2 cellular contexts compared by ENCODE assay signal in the genomic region with DNA sequence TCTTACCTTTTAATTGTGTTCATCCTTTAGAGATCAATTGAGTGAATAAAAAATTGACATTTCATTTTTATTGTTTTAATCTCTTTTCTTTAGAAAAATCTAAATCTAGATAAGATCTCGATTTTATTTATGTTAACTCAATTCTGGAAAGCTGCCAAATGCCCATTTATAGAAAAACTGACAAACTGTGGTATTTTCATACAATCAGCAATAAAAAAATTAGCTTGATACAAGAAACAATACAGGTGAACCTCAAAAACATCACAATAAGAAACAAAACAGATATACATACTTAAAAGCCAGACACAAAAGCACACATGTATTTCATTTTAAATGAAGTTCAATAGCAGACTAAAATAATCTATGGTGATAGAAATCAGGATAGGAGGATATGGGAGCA.
TF ChIP-seq lines count a peak whose summit lies in the region.

No MANE protein-coding gene starts in this region.

TF ChIP-seq in HCT116, 20 proteins besides CTCF, POLR2A, EP300 and RAD21:
- TF ChIP-seq JUND (IDR thresholded peaks at IDR 0.05), result no peak
- no peak for TF ChIP-seq CEBPB (IDR thresholded peaks at IDR 0.05; ENCODE audit: low read depth)
- no peak for TF ChIP-seq ZNF274 (IDR thresholded peaks at IDR 0.05; ENCODE audit: low read depth, low read length)
- no peak for TF ChIP-seq EZH2phosphoT487 (IDR thresholded peaks at IDR 0.05; ENCODE audit: borderline replicate concordance)
- no peak for TF ChIP-seq SP1 (IDR thresholded peaks at IDR 0.05; ENCODE audit: low read depth)
- TF ChIP-seq, protein P1, sequence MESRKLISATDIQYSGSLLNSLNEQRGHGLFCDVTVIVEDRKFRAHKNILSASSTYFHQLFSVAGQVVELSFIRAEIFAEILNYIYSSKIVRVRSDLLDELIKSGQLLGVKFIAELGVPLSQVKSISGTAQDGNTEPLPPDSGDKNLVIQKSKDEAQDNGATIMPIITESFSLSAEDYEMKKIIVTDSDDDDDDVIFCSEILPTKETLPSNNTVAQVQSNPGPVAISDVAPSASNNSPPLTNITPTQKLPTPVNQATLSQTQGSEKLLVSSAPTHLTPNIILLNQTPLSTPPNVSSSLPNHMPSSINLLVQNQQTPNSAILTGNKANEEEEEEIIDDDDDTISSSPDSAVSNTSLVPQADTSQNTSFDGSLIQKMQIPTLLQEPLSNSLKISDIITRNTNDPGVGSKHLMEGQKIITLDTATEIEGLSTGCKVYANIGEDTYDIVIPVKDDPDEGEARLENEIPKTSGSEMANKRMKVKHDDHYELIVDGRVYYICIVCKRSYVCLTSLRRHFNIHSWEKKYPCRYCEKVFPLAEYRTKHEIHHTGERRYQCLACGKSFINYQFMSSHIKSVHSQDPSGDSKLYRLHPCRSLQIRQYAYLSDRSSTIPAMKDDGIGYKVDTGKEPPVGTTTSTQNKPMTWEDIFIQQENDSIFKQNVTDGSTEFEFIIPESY (IDR thresholded peaks at IDR 0.05; ENCODE audit: extremely low read depth, insufficient replicate concordance, low read length), result no peak
- TF ChIP-seq SIN3A (IDR thresholded peaks at IDR 0.05; ENCODE audit: low read depth), result no peak
- no peak for TF ChIP-seq YY1 (IDR thresholded peaks at IDR 0.05; ENCODE audit: extremely low read depth, insufficient replicate concordance, low read depth, low read length)
- TF ChIP-seq, protein P2, sequence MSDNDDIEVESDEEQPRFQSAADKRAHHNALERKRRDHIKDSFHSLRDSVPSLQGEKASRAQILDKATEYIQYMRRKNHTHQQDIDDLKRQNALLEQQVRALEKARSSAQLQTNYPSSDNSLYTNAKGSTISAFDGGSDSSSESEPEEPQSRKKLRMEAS (IDR thresholded peaks at IDR 0.05), result no peak
- no peak for TF ChIP-seq EGR1 (IDR thresholded peaks at IDR 0.05; ENCODE audit: low read depth)
- no peak for TF ChIP-seq POLR2AphosphoS5 (IDR thresholded peaks at IDR 0.05; ENCODE audit: low read depth, low read length)
- TF ChIP-seq, protein P3, sequence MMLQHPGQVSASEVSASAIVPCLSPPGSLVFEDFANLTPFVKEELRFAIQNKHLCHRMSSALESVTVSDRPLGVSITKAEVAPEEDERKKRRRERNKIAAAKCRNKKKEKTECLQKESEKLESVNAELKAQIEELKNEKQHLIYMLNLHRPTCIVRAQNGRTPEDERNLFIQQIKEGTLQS (IDR thresholded peaks at IDR 0.05), result no peak
- TF ChIP-seq, protein P4, sequence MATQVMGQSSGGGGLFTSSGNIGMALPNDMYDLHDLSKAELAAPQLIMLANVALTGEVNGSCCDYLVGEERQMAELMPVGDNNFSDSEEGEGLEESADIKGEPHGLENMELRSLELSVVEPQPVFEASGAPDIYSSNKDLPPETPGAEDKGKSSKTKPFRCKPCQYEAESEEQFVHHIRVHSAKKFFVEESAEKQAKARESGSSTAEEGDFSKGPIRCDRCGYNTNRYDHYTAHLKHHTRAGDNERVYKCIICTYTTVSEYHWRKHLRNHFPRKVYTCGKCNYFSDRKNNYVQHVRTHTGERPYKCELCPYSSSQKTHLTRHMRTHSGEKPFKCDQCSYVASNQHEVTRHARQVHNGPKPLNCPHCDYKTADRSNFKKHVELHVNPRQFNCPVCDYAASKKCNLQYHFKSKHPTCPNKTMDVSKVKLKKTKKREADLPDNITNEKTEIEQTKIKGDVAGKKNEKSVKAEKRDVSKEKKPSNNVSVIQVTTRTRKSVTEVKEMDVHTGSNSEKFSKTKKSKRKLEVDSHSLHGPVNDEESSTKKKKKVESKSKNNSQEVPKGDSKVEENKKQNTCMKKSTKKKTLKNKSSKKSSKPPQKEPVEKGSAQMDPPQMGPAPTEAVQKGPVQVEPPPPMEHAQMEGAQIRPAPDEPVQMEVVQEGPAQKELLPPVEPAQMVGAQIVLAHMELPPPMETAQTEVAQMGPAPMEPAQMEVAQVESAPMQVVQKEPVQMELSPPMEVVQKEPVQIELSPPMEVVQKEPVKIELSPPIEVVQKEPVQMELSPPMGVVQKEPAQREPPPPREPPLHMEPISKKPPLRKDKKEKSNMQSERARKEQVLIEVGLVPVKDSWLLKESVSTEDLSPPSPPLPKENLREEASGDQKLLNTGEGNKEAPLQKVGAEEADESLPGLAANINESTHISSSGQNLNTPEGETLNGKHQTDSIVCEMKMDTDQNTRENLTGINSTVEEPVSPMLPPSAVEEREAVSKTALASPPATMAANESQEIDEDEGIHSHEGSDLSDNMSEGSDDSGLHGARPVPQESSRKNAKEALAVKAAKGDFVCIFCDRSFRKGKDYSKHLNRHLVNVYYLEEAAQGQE (IDR thresholded peaks at IDR 0.05; ENCODE audit: low read depth), result no peak
- no peak for TF ChIP-seq SRF (IDR thresholded peaks at IDR 0.05; ENCODE audit: low read depth)

TF ChIP-seq in K562, 482 proteins besides CTCF, POLR2A, EP300 and RAD21:
- TF ChIP-seq NFIC (IDR thresholded peaks at IDR 0.05) (peak; percentile 72), JUND (IDR thresholded peaks at IDR 0.05; ENCODE audit: borderline replicate concordance, low read depth, low read length) (no peak), JUND (tag; IDR thresholded peaks at IDR 0.05; ENCODE audit: borderline replicate concordance, low read depth, low read length) (no peak), ZNF316 (IDR thresholded peaks at IDR 0.05) (peak; percentile 57), TEAD2 (tag; IDR thresholded peaks at IDR 0.05) (no peak), NRF1 (conservative IDR thresholded peaks at IDR 0.05 in 1 of 2, IDR thresholded peaks at IDR 0.05 in 1 of 2) (no peak), C11orf30 (IDR thresholded peaks at IDR 0.05; ENCODE audit: low read depth) (peak; percentile 20; the same call in 1 of the 2 replicates)
- TF ChIP-seq, protein P5, sequence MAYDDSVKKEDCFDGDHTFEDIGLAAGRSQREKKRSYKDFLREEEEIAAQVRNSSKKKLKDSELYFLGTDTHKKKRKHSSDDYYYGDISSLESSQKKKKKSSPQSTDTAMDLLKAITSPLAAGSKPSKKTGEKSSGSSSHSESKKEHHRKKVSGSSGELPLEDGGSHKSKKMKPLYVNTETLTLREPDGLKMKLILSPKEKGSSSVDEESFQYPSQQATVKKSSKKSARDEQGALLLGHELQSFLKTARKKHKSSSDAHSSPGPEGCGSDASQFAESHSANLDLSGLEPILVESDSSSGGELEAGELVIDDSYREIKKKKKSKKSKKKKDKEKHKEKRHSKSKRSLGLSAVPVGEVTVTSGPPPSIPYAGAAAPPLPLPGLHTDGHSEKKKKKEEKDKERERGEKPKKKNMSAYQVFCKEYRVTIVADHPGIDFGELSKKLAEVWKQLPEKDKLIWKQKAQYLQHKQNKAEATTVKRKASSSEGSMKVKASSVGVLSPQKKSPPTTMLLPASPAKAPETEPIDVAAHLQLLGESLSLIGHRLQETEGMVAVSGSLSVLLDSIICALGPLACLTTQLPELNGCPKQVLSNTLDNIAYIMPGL (CRISPR knock-in tag; IDR thresholded peaks at IDR 0.05), result no peak
